Comparison of ENCODE assay signal across 19 cellular contexts in the genomic region with DNA sequence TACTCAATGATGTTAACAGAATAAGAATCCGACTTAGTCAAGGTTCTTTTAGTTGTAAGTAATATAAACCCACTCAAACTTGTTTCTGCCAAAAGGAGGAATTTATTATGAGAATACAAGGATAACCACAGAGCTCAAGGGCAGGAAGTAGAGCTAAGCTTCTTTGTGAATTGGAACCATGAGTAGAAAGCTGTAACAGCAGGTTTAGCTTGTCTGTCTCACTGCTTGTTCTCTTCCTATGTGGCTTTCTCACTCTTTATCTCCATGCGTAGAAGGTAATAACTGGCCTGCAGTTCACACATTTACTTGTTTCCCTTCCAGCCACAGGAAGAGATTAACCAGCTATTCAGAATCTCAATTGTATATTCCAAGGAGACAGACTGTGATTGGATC.
DNase-seq lines count a peak whose midpoint lies in the region; ATAC-seq, FAIRE-seq and TF ChIP-seq lines count a peak whose summit lies in the region.
"Had no signal": no experiment of that assay in that cellular context is flagged by ENCODE, and none has a peak within 500 bp of the region (broad histone marks: within the 10 kb centered on the region; RNA-seq: fewer than 3 reads in every experiment).

No MANE protein-coding gene starts in this region.

- no peak overlapping the region for H3K4ac ChIP-seq in mesendoderm (ENCODE audit: low read depth, low read length)

- DNase-seq in A549 (ENCODE audit: low read depth in 1 of 2, low spot score in 1 of 2) (no peak), mesendoderm (peak; percentile 81), HFFc6 (no peak), NCI-H2227 treated with DMSO at 0.1 percent for 48 hours (lab: John Stamatoyannopoulos, UW) (no peak)
- no peak for DNase-seq in CD8-positive, alpha-beta memory T cell
- DNase-seq in activated CD4-positive, alpha-beta memory T cell treated with anti-CD3 and anti-CD28 coated beads, Interleukin-2, amount 10 ng/mL, durations not matched to agents 7 days and 5 days: no peak
- no peak for DNase-seq in stimulated activated CD4-positive, alpha-beta T cell treated with anti-CD3 and anti-CD28 coated beads, Interleukin-15, amount 100 ng/mL, for 24 hours
- DNase-seq: H7; Karpas-422; left colon; NCI-H1417; NCI-H526 treated with DMSO at 0.1 percent for 48 hours; posterior cingulate gyrus; sigmoid colon; stimulated activated CD4-positive, alpha-beta T cell treated with anti-CD3 and anti-CD28 coated beads, Interleukin-1b, Interleukin-23, amount 100 ng/mL, for 48 hours; stimulated activated naive B cell treated with anti-CD40 and anti-IgM and Interleukin-4, amounts not matched to agents 10 μg/mL and 1 μg/mL and 100 μg/mL, for 72 hours; transverse colon had no signal

- H3K4me3 ChIP-seq in A549: no peak overlapping the region
- H3K4me3 ChIP-seq in CD8-positive, alpha-beta memory T cell (ENCODE audit: low read length): peak overlapping the region; percentile 32
- no peak overlapping the region for H3K4me3 ChIP-seq in mesendoderm (ENCODE audit: low read length)
- H3K4me3 ChIP-seq: coronary artery, sigmoid colon, transverse colon had no signal

- POLR2A ChIA-PET in A549 (lab: Yijun Ruan, JAX): no interaction called here
- POLR2A ChIA-PET in CD8-positive, alpha-beta memory T cell (lab: Charles Lee): interaction anchor here (0.6 kb wide), 1 partner anchor 476 kb away, joined by 4 read pairs; no protein-coding TSS in a partner anchor
- POLR2A ChIA-PET in activated CD4-positive, alpha-beta memory T cell treated with anti-CD3 and anti-CD28 coated beads, Interleukin-2, amount 10 ng/mL, durations not matched to agents 7 days and 5 days (lab: Charles Lee): no interaction called here

- CTCF ChIA-PET in A549 (lab: Yijun Ruan, JAX): interaction anchor here (0.6 kb wide), 1 partner anchor 1120 kb away, joined by 3 read pairs; no protein-coding TSS in a partner anchor
- CTCF ChIA-PET in CD8-positive, alpha-beta memory T cell (lab: Charles Lee): interaction anchor here (1.1 to 1.2 kb wide), 2 partner anchors 12 to 543 kb away, joined by 3 read pairs; no protein-coding TSS in a partner anchor
- CTCF ChIA-PET in activated CD4-positive, alpha-beta memory T cell treated with anti-CD3 and anti-CD28 coated beads, Interleukin-2, amount 10 ng/mL, durations not matched to agents 7 days and 5 days (lab: Charles Lee): no interaction called here

- H3K4me1 ChIP-seq in A549 (no peaks in the 10 kb centered on the region), mesendoderm (ENCODE audit: control insufficient read depth, low read depth, low read length) (no peaks in the 10 kb centered on the region)
- peaks cover 6% of the 10 kb centered on the region for H3K4me1 ChIP-seq in CD8-positive, alpha-beta memory T cell (ENCODE audit: insufficient read depth, low read length)
- H3K4me1 ChIP-seq: sigmoid colon, transverse colon had no signal

- H2BK15ac ChIP-seq in mesendoderm (replicated peaks; ENCODE audit: low read depth): no peak overlapping the region

- TF ChIP-seq EP300 in A549 (IDR thresholded peaks at IDR 0.05): no peak

- H3K79me1 ChIP-seq in mesendoderm (ENCODE audit: low read length): no peaks in the 10 kb centered on the region

- no peak overlapping the region for H3K23ac ChIP-seq in mesendoderm (ENCODE audit: low read length)

- no peaks in the 10 kb centered on the region for H3K9me3 Mint-ChIP-seq in CD8-positive, alpha-beta memory T cell
- H3K9me3 Mint-ChIP-seq in activated CD4-positive, alpha-beta memory T cell treated with anti-CD3 and anti-CD28 coated beads, Interleukin-2, amount 10 ng/mL, durations not matched to agents 7 days and 5 days: no peaks in the 10 kb centered on the region
- H3K9me3 Mint-ChIP-seq in HFFc6: peaks cover 11% of the 10 kb centered on the region
- H3K9me3 Mint-ChIP-seq: stimulated activated naive B cell treated with anti-CD40 and anti-IgM and Interleukin-4, amounts not matched to agents 10 μg/mL and 1 μg/mL and 100 μg/mL, for 72 hours had no signal

- peak overlapping the region; percentile 38 to 79 (median 72) for H3K4me3 Mint-ChIP-seq in CD8-positive, alpha-beta memory T cell
- H3K4me3 Mint-ChIP-seq in activated CD4-positive, alpha-beta memory T cell treated with anti-CD3 and anti-CD28 coated beads, Interleukin-2, amount 10 ng/mL, durations not matched to agents 7 days and 5 days: no peak overlapping the region
- no peak overlapping the region for H3K4me3 Mint-ChIP-seq in HFFc6
- H3K4me3 Mint-ChIP-seq: stimulated activated naive B cell treated with anti-CD40 and anti-IgM and Interleukin-4, amounts not matched to agents 10 μg/mL and 1 μg/mL and 100 μg/mL, for 72 hours had no signal

- no peak for TF ChIP-seq POLR2A in A549 (IDR thresholded peaks at IDR 0.05; ENCODE audit: low read length)

- FAIRE-seq in A549 (lab: Jason Lieb, UNC): peak; percentile 96

- H3K27ac Mint-ChIP-seq in CD8-positive, alpha-beta memory T cell: peak overlapping the region in 7 of 8 donors; percentile 10 to 86 (median 64)
- H3K27ac Mint-ChIP-seq in activated CD4-positive, alpha-beta memory T cell treated with anti-CD3 and anti-CD28 coated beads, Interleukin-2, amount 10 ng/mL, durations not matched to agents 7 days and 5 days: peak overlapping the region; percentile 49
- H3K27ac Mint-ChIP-seq in HFFc6: no peak overlapping the region
- H3K27ac Mint-ChIP-seq: stimulated activated naive B cell treated with anti-CD40 and anti-IgM and Interleukin-4, amounts not matched to agents 10 μg/mL and 1 μg/mL and 100 μg/mL, for 72 hours had no signal

- no peak for ATAC-seq in A549
- ATAC-seq: left colon; stimulated activated naive B cell treated with anti-CD40 and anti-IgM and Interleukin-4, amounts not matched to agents 10 μg/mL and 1 μg/mL and 100 μg/mL, for 72 hours had no signal

- TF ChIP-seq CTCF in A549 (IDR thresholded peaks at IDR 0.05) (no peak), HFFc6 (IDR thresholded peaks at IDR 0.05) (no peak)

- no peak for TF ChIP-seq RAD21 in A549 (conservative IDR thresholded peaks at IDR 0.05 in 1 of 2, IDR thresholded peaks at IDR 0.05 in 1 of 2)

- H3K9me3 ChIP-seq in A549: no peaks in the 10 kb centered on the region
- no peaks in the 10 kb centered on the region for H3K9me3 ChIP-seq in CD8-positive, alpha-beta memory T cell (ENCODE audit: low read length)
- H3K9me3 ChIP-seq: sigmoid colon, transverse colon had no signal

- no peak overlapping the region for H4K5ac ChIP-seq in mesendoderm (ENCODE audit: low read length)

- 45% methylated on average over 2 of the region's 2 CpGs for WGBS in A549 (ENCODE audit: missing lambda C conversion rate)
- WGBS in mesendoderm (ENCODE audit: extremely low coverage, insufficient coverage, low lambda C conversion rate): no CpG with 5 or more reads among the region's 2 CpGs

- H3K79me2 ChIP-seq in mesendoderm (ENCODE audit: control insufficient read depth, insufficient read depth, low read length): no peaks in the 10 kb centered on the region

- H3K36me3 ChIP-seq in CD8-positive, alpha-beta memory T cell (ENCODE audit: insufficient read depth, low read length): no peaks in the 10 kb centered on the region
- H3K36me3 ChIP-seq in mesendoderm (ENCODE audit: control insufficient read depth, insufficient read depth, low read length): no peaks in the 10 kb centered on the region
- H3K36me3 ChIP-seq: brain microvascular endothelial cell, sigmoid colon, transverse colon had no signal

- H3K4me1 Mint-ChIP-seq in CD8-positive, alpha-beta memory T cell: peaks cover 23 to 34% (median 24%) of the 10 kb centered on the region in 3 donors
- peaks cover 15% of the 10 kb centered on the region for H3K4me1 Mint-ChIP-seq in activated CD4-positive, alpha-beta memory T cell treated with anti-CD3 and anti-CD28 coated beads, Interleukin-2, amount 10 ng/mL, durations not matched to agents 7 days and 5 days
- H3K4me1 Mint-ChIP-seq in HFFc6 (ENCODE audit: low read depth): no peaks in the 10 kb centered on the region

- no peak overlapping the region for H3K27ac ChIP-seq in A549
- H3K27ac ChIP-seq in CD8-positive, alpha-beta memory T cell (ENCODE audit: low read depth, low read length): no peak overlapping the region
- H3K27ac ChIP-seq in mesendoderm (ENCODE audit: low read depth, low read length): peak overlapping the region; percentile 88
- H3K27ac ChIP-seq: brain microvascular endothelial cell, coronary artery, sigmoid colon, transverse colon had no signal

- H2BK120ac ChIP-seq in mesendoderm (ENCODE audit: low read depth, low read length): no peak overlapping the region

- H2AK5ac ChIP-seq in mesendoderm (ENCODE audit: low read length): no peak overlapping the region

- H3K27me3 Mint-ChIP-seq in CD8-positive, alpha-beta memory T cell: peaks cover 0 to 7% of the 10 kb centered on the region in 2 donors
- H3K27me3 Mint-ChIP-seq in activated CD4-positive, alpha-beta memory T cell treated with anti-CD3 and anti-CD28 coated beads, Interleukin-2, amount 10 ng/mL, durations not matched to agents 7 days and 5 days: no peaks in the 10 kb centered on the region
- no peaks in the 10 kb centered on the region for H3K27me3 Mint-ChIP-seq in HFFc6 (ENCODE audit: insufficient read depth)

- no peaks in the 10 kb centered on the region for H3K27me3 ChIP-seq in CD8-positive, alpha-beta memory T cell (ENCODE audit: insufficient read depth, low read length, poor library complexity, severe bottlenecking)
- no peaks in the 10 kb centered on the region for H3K27me3 ChIP-seq in mesendoderm (ENCODE audit: insufficient read depth, low read length, poor library complexity)
- H3K27me3 ChIP-seq: brain microvascular endothelial cell, sigmoid colon, transverse colon had no signal

- H2BK5ac ChIP-seq in mesendoderm (ENCODE audit: low read length): no peak overlapping the region

- H3K4me2 ChIP-seq in A549 (no peak overlapping the region), mesendoderm (ENCODE audit: low read length) (no peak overlapping the region)

- no peak overlapping the region for H3K18ac ChIP-seq in mesendoderm (ENCODE audit: low read length)

- H4K8ac ChIP-seq in mesendoderm (ENCODE audit: low read depth, low read length): no peak overlapping the region

- no peaks in the 10 kb centered on the region for H3K36me3 Mint-ChIP-seq in CD8-positive, alpha-beta memory T cell
- H3K36me3 Mint-ChIP-seq in activated CD4-positive, alpha-beta memory T cell treated with anti-CD3 and anti-CD28 coated beads, Interleukin-2, amount 10 ng/mL, durations not matched to agents 7 days and 5 days (ENCODE audit: low read depth): no peaks in the 10 kb centered on the region
- no peaks in the 10 kb centered on the region for H3K36me3 Mint-ChIP-seq in HFFc6 (ENCODE audit: low read depth)
- H3K36me3 Mint-ChIP-seq: stimulated activated naive B cell treated with anti-CD40 and anti-IgM and Interleukin-4, amounts not matched to agents 10 μg/mL and 1 μg/mL and 100 μg/mL, for 72 hours had no signal

- no peak overlapping the region for H3K9ac ChIP-seq in mesendoderm (ENCODE audit: low read length)

- no peak overlapping the region for H3K56ac ChIP-seq in mesendoderm (ENCODE audit: low read length)

Comparison
In these comparisons a context has a peak if more than half of its experiments do, and no peak if none do; other contexts are left out.
1. H3K4me3 Mint-ChIP-seq: peak in CD8-positive, alpha-beta memory T cell (7 of 7); none in activated CD4-positive, alpha-beta memory T cell treated with anti-CD3 and anti-CD28 coated beads, Interleukin-2, amount 10 ng/mL, durations not matched to agents 7 days and 5 days (single experiment) and HFFc6 (single experiment).